19 cellular contexts compared by ENCODE assay signal in genomic region chr20:62782149-62782892, GRCh38. TPM values are rescaled to one million over a fixed set of nuclear protein-coding genes. Genes with fewer than 3 reads are reported as not detected.
A peak's percentile ranks its signal among the peaks of the same experiment; 100 is the strongest.
DNase-seq lines count a peak whose midpoint lies in the region; ATAC-seq, FAIRE-seq and TF ChIP-seq lines count a peak whose summit lies in the region.
"Had no signal": no experiment of that assay in that cellular context is flagged by ENCODE, and none has a peak within 500 bp of the region (broad histone marks: within the 10 kb centered on the region; RNA-seq: fewer than 3 reads in every experiment).

No MANE protein-coding gene starts in this region.

- no peak for TF ChIP-seq POLR2A in erythroblast (IDR thresholded peaks at IDR 0.05; ENCODE audit: low read length)

- intact Hi-C loops in Right ventricle myocardium superior (cut with DNase I) = no loop called here

- H3K27me3 ChIP-seq in right atrium auricular region (no peaks in the 10 kb centered on the region), brain microvascular endothelial cell (replicated peaks) (no peaks in the 10 kb centered on the region), osteoblast (ENCODE audit: insufficient read depth, low read length) (peaks cover 9% of the 10 kb centered on the region)

- no peak overlapping the region for H3K4me2 ChIP-seq in osteoblast (ENCODE audit: insufficient read depth, low read length)
- H3K4me2 ChIP-seq: smooth muscle cell had no signal

- FAIRE-seq in HTR-8/SVneo (lab: Jason Lieb, UNC) = peak; percentile 74
- FAIRE-seq: frontal cortex, GM12891 had no signal

- H2AFZ ChIP-seq in osteoblast (ENCODE audit: low read length) = no peak overlapping the region

- H3K36me3 ChIP-seq in right atrium auricular region (no peaks in the 10 kb centered on the region), brain microvascular endothelial cell (replicated peaks) (no peaks in the 10 kb centered on the region), osteoblast (ENCODE audit: insufficient read depth, low read length) (no peaks in the 10 kb centered on the region)
- H3K36me3 ChIP-seq: breast epithelium, stomach had no signal

- H3K4me3 ChIP-seq in right atrium auricular region (no peak overlapping the region), brain microvascular endothelial cell (ENCODE audit: low read depth, low read length) (no peak overlapping the region), osteoblast (ENCODE audit: insufficient read depth, low read length) (no peak overlapping the region)
- H3K4me3 ChIP-seq: breast epithelium, smooth muscle cell, stomach had no signal

- TF ChIP-seq CTCF in right atrium auricular region (IDR thresholded peaks at IDR 0.05) (no peak), brain microvascular endothelial cell (IDR thresholded peaks at IDR 0.05; ENCODE audit: low read depth, low read length, missing control alignments) (peak; percentile 39), osteoblast (IDR thresholded peaks at IDR 0.05; ENCODE audit: extremely low read depth, low read depth, low read length) (peak; percentile 27)

- no peaks in the 10 kb centered on the region for H4K20me1 ChIP-seq in osteoblast (ENCODE audit: insufficient read depth, low read length)

- DNase-seq in Right ventricle myocardium superior (no peak), right atrium auricular region (ENCODE audit: low spot score) (no peak), HTR-8/SVneo (ENCODE audit: insufficient read length, low spot score) (no peak), brain microvascular endothelial cell (no peak), osteoblast (ENCODE audit: insufficient read length, low spot score, missing footprints) (no peak), erythroblast (lab: John Stamatoyannopoulos, UW) (no peak), H4 (ENCODE audit: low spot score) (no peak)
- DNase-seq in stimulated activated naive CD4-positive, alpha-beta T cell treated with Interleukin-2 at 50 U/mL for 16 hours (lab: John Stamatoyannopoulos, UW) = no peak
- DNase-seq: ACHN; activated naive CD4-positive, alpha-beta T cell treated with anti-CD3 and anti-CD28 coated beads for 36 hours; effector memory CD4-positive, alpha-beta T cell; mesenchymal stem cell; NCI-H1092; nucleus accumbens; stomach had no signal

- no peaks in the 10 kb centered on the region for H3K79me2 ChIP-seq in osteoblast (ENCODE audit: insufficient read depth, low read length)

- H3K9me3 ChIP-seq in right atrium auricular region = no peaks in the 10 kb centered on the region
- no peaks in the 10 kb centered on the region for H3K9me3 ChIP-seq in osteoblast (ENCODE audit: low read depth, low read length)
- H3K9me3 ChIP-seq: breast epithelium, stomach had no signal

- H3K4me1 ChIP-seq in right atrium auricular region = no peaks in the 10 kb centered on the region
- no peaks in the 10 kb centered on the region for H3K4me1 ChIP-seq in osteoblast (ENCODE audit: insufficient read depth, low read length)
- H3K4me1 ChIP-seq: breast epithelium had no signal

- in situ Hi-C loops in brain microvascular endothelial cell (cut with HindIII; ENCODE audit: low pct_ligation_motif_present, low sequenced_read_pairs) = no loop called here

- peak; percentile 12 for ATAC-seq in Right ventricle myocardium superior (ENCODE audit: poor library complexity)

- no peak overlapping the region for H3K27ac ChIP-seq in right atrium auricular region
- no peak overlapping the region for H3K27ac ChIP-seq in brain microvascular endothelial cell
- H3K27ac ChIP-seq in osteoblast (ENCODE audit: low read depth, low read length) = no peak overlapping the region
- H3K27ac ChIP-seq: breast epithelium, stomach had no signal

RNA-seq across cellular contexts. Expression of gene MRGBP, which starts 14.0 kb away (rescaled TPM):
- total RNA-seq in Right ventricle myocardium superior (10.2 TPM), right atrium auricular region (10 to 100 TPM in 1 of 2 donors, 1 to 10 TPM in 1; 8.4 to 11.1 TPM), osteoblast (14.1 and 15.2 TPM in 2 replicates)
- 33.9 and 34.2 TPM in 2 replicates for total RNA-seq in H4 (2014; rRNA removed; shearing (Covaris generic))

RNA-seq across cellular contexts. Expression of gene OGFR, which starts 22.3 kb away (rescaled TPM):
- 17.8 TPM for total RNA-seq in Right ventricle myocardium superior
- 10 to 100 TPM; 17.3 to 31.2 TPM for total RNA-seq in right atrium auricular region
- 32.4 and 39.1 TPM in 2 replicates for total RNA-seq in osteoblast
- 30.9 and 43.8 TPM in 2 replicates for total RNA-seq in H4 (2014; rRNA removed; shearing (Covaris generic))

RNA-seq across cellular contexts. Expression of gene COL9A3, which starts 34.5 kb away (rescaled TPM):
- total RNA-seq in Right ventricle myocardium superior (2.7 TPM), right atrium auricular region (1 to 10 TPM; 4.2 to 5.7 TPM), osteoblast (not detected in 2 replicates)
- total RNA-seq in H4 (2014; rRNA removed; shearing (Covaris generic)) = not detected in 2 replicates
- total RNA-seq: activated naive CD4-positive, alpha-beta T cell treated with anti-CD3 and anti-CD28 coated beads for 36 hours had no signal

Comparison
In these comparisons a context has a peak if more than half of its experiments do, and no peak if none do; other contexts are left out.
1. CTCF ChIP-seq: peak in brain microvascular endothelial cell (single experiment) and osteoblast (single experiment); none in right atrium auricular region (0 of 2).